ENCODE assay signal across 9 cellular contexts in the genomic region with DNA sequence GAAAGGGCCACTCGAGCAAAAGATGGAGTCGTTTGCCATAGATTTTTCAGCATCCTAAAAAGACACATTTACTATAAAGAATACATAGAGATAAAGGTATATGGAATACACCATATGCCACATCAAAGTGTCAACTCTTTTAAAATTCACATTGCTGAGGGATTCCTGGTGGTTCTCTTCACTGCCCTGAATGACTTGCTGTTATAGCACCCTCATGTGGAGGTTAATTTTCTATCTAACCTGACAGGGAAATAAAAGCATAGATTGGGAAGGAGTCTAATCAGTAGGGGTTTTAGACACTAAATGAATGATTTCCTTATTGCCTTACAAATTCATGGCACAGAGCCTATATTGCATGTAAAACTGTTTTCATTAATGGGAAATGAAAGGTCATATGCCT. TPM values are rescaled to one million over a fixed set of nuclear protein-coding genes. Genes with fewer than 3 reads are reported as not detected.
DNase-seq lines count a peak whose midpoint lies in the region; ATAC-seq and TF ChIP-seq lines count a peak whose summit lies in the region.
"Had no signal": no experiment of that assay in that cellular context is flagged by ENCODE, and none has a peak within 500 bp of the region (broad histone marks: within the 10 kb centered on the region; RNA-seq: fewer than 3 reads in every experiment).

No MANE protein-coding gene starts in this region.

- ATAC-seq in HG03460 (IDR thresholded peaks at IDR 0.05; ENCODE audit: unreplicated experiment): no peak

- H3K27me3 ChIP-seq in adrenal gland: no peaks in the 10 kb centered on the region
- H3K27me3 ChIP-seq in vagina: no peaks in the 10 kb centered on the region
- no peaks in the 10 kb centered on the region for H3K27me3 ChIP-seq in Peyer's patch

- WGBS in adrenal gland, 4 donors: 68 to 86% (median 74%) methylated on average over 2 of the region's 2 CpGs

- TF ChIP-seq CTCF in GM10248 (IDR thresholded peaks at IDR 0.05; ENCODE audit: control extremely low read depth, extremely low read depth, low read depth, missing control alignments) (peak; percentile 51), adrenal gland (IDR thresholded peaks at IDR 0.05) (peak in 5 of 6 experiments; percentile 14 to 48 (median 27)), vagina (IDR thresholded peaks at IDR 0.05) (no peak), Peyer's patch (IDR thresholded peaks at IDR 0.05) (peak in 3 of 6 experiments; percentile 31 to 35 (median 33))

- H3K9me3 ChIP-seq in adrenal gland (replicated peaks in 1 of 3) (no peaks in the 10 kb centered on the region), vagina (no peaks in the 10 kb centered on the region), Peyer's patch (no peaks in the 10 kb centered on the region)

- H3K4me1 ChIP-seq in adrenal gland (replicated peaks in 1 of 2) (peaks cover 0 to 5% of the 10 kb centered on the region in 2 donors), vagina (no peaks in the 10 kb centered on the region), Peyer's patch (no peaks in the 10 kb centered on the region)

- H3K27ac ChIP-seq in adrenal gland (no peak overlapping the region), vagina (no peak overlapping the region), Peyer's patch (no peak overlapping the region)

- H3K4me3 ChIP-seq in adrenal gland: no peak overlapping the region
- no peak overlapping the region for H3K4me3 ChIP-seq in vagina
- H3K4me3 ChIP-seq in Peyer's patch: no peak overlapping the region
- H3K4me3 ChIP-seq: lung had no signal

- H3K36me3 ChIP-seq in adrenal gland (replicated peaks in 1 of 2): no peaks in the 10 kb centered on the region
- no peaks in the 10 kb centered on the region for H3K36me3 ChIP-seq in vagina
- no peaks in the 10 kb centered on the region for H3K36me3 ChIP-seq in Peyer's patch

- intact Hi-C loops in adrenal gland (cut with DNase I) (no loop called here), vagina (cut with DNase I) (no loop called here)

- POLR2A ChIA-PET in GM10248 (lab: Yijun Ruan, JAX): no interaction called here

- CTCF ChIA-PET in GM10248 (lab: Yijun Ruan, JAX): interaction anchor here (0.8 to 1.9 kb wide), 7 partner anchors 10 to 320 kb away, joined by 3 to 5 read pairs (median 3); no protein-coding TSS in a partner anchor

- DNase-seq in GM10248 (ENCODE audit: extremely low spot score): no peak
- peak; percentile 22 for DNase-seq in M059J (ENCODE audit: low read depth)
- DNase-seq in adrenal gland: no peak
- peak; percentile 24 for DNase-seq in myocyte (ENCODE audit: low read depth)
- DNase-seq in vagina (ENCODE audit: extremely low spot score in 2 of 2): no peak
- no peak for DNase-seq in Peyer's patch
- no peak for DNase-seq in activated T-cell treated with anti-CD3 and anti-CD28 coated beads for 4 hours

- no peak for TF ChIP-seq POLR2A in adrenal gland (IDR thresholded peaks at IDR 0.05)
- TF ChIP-seq POLR2A in vagina (IDR thresholded peaks at IDR 0.05): no peak
- TF ChIP-seq POLR2A in Peyer's patch (IDR thresholded peaks at IDR 0.05): no peak

RNA-seq across cellular contexts. Expression of a gene that starts 25.9 kb away (rescaled TPM):
- 1.5 and 7.0 TPM in 2 replicates for total RNA-seq in M059J (2014; rRNA removed; shearing (Covaris generic))
- total RNA-seq in adrenal gland (10 to 100 TPM; 16.6 to 77.7 (median 27.5) TPM), myocyte (0.05 and 0.13 TPM in 2 replicates), vagina (1.7 TPM), Peyer's patch (10 to 100 TPM in 1 of 4 donors, 1 to 10 TPM in 2, under 1 TPM in 1; 0.35 to 19.0 (median 3.2) TPM)
- polyA plus RNA-seq in adrenal gland: 10 to 100 TPM in 1 of 3 donors, 1 to 10 TPM in 2; 8.4 to 42.0 (median 8.8) TPM
- 0.09 TPM for polyA plus RNA-seq in myocyte (2012)

Comparison
In these comparisons a context has a peak if more than half of its experiments do, and no peak if none do; other contexts are left out.
1. DNase-seq: peak in M059J (single experiment) and myocyte (single experiment); none in GM10248 (single experiment), adrenal gland (0 of 7), vagina (0 of 2), Peyer's patch (0 of 3) and activated T-cell treated with anti-CD3 and anti-CD28 coated beads for 4 hours (single experiment).
2. CTCF ChIP-seq: peak in GM10248 (single experiment) and adrenal gland (5 of 6); none in vagina (0 of 3).